ENCODE assay signal across 10 cellular contexts in genomic region chr19:17236414-17236716, GRCh38. TPM values are rescaled to one million over a fixed set of nuclear protein-coding genes. Genes with fewer than 3 reads are reported as not detected.
A peak's percentile ranks its signal among the peaks of the same experiment; 100 is the strongest.
DNase-seq lines count a peak whose midpoint lies in the region; ATAC-seq and TF ChIP-seq lines count a peak whose summit lies in the region.
"Had no signal": no experiment of that assay in that cellular context is flagged by ENCODE, and none has a peak within 500 bp of the region (broad histone marks: within the 10 kb centered on the region; RNA-seq: fewer than 3 reads in every experiment).

No MANE protein-coding gene starts in this region.

- H3K4me1 Mint-ChIP-seq in activated naive CD8-positive, alpha-beta T cell treated with anti-CD3 and anti-CD28 coated beads for 36 hours = peaks cover 5% of the 10 kb centered on the region
- peaks cover 12% of the 10 kb centered on the region for H3K4me1 Mint-ChIP-seq in activated naive CD8-positive, alpha-beta T cell treated with anti-CD3 and anti-CD28 coated beads, Interleukin-2, amount 50 U/mL, for 24 hours
- peaks cover 10% of the 10 kb centered on the region for H3K4me1 Mint-ChIP-seq in activated CD4-positive, alpha-beta memory T cell treated with anti-CD3 and anti-CD28 coated beads for 36 hours (ENCODE audit: low read depth)

- H3K27me3 Mint-ChIP-seq in activated naive CD8-positive, alpha-beta T cell treated with anti-CD3 and anti-CD28 coated beads for 36 hours = no peaks in the 10 kb centered on the region
- no peaks in the 10 kb centered on the region for H3K27me3 Mint-ChIP-seq in activated naive CD8-positive, alpha-beta T cell treated with anti-CD3 and anti-CD28 coated beads, Interleukin-2, amount 50 U/mL, for 24 hours
- no peaks in the 10 kb centered on the region for H3K27me3 Mint-ChIP-seq in activated CD4-positive, alpha-beta memory T cell treated with anti-CD3 and anti-CD28 coated beads for 36 hours
- H3K27me3 Mint-ChIP-seq: stimulated activated naive CD8-positive, alpha-beta T cell treated with anti-CD3 and anti-CD28 coated beads, Interleukin-15, Interleukin-2, amounts not matched to agents 100 ng/mL and 50 ng/mL, for 24 hours had no signal

- H3K36me3 ChIP-seq in lower lobe of right lung (peaks cover 55% of the 10 kb centered on the region), upper lobe of right lung (peaks cover 37% of the 10 kb centered on the region)
- H3K36me3 ChIP-seq: ovary had no signal

- H3K9me3 Mint-ChIP-seq in activated naive CD8-positive, alpha-beta T cell treated with anti-CD3 and anti-CD28 coated beads for 36 hours = no peaks in the 10 kb centered on the region
- H3K9me3 Mint-ChIP-seq in activated naive CD8-positive, alpha-beta T cell treated with anti-CD3 and anti-CD28 coated beads, Interleukin-2, amount 50 U/mL, for 24 hours = no peaks in the 10 kb centered on the region
- no peaks in the 10 kb centered on the region for H3K9me3 Mint-ChIP-seq in activated CD4-positive, alpha-beta memory T cell treated with anti-CD3 and anti-CD28 coated beads for 36 hours
- H3K9me3 Mint-ChIP-seq: stimulated activated naive CD8-positive, alpha-beta T cell treated with anti-CD3 and anti-CD28 coated beads, Interleukin-15, Interleukin-2, amounts not matched to agents 100 ng/mL and 50 ng/mL, for 24 hours had no signal

- intact Hi-C loops in activated CD4-positive, alpha-beta memory T cell treated with anti-CD3 and anti-CD28 coated beads for 36 hours (cut with micrococcal nuclease) = no loop called here
- intact Hi-C loops in lower lobe of right lung (cut with DNase I) = no loop called here
- intact Hi-C loops in upper lobe of right lung (cut with DNase I) = no loop called here

- ATAC-seq in activated naive CD8-positive, alpha-beta T cell treated with anti-CD3 and anti-CD28 coated beads, Interleukin-2, amount 50 U/mL, for 24 hours = no peak
- ATAC-seq in lower lobe of right lung = no peak
- no peak for ATAC-seq in upper lobe of right lung
- ATAC-seq in HG03135 (IDR thresholded peaks at IDR 0.05; ENCODE audit: unreplicated experiment) = no peak

- peak overlapping the region; percentile 62 for H3K27ac ChIP-seq in lower lobe of right lung
- H3K27ac ChIP-seq in upper lobe of right lung = peak overlapping the region; percentile 65

- H3K36me3 Mint-ChIP-seq in activated naive CD8-positive, alpha-beta T cell treated with anti-CD3 and anti-CD28 coated beads for 36 hours = peaks cover 5% of the 10 kb centered on the region
- peaks cover 2% of the 10 kb centered on the region for H3K36me3 Mint-ChIP-seq in activated naive CD8-positive, alpha-beta T cell treated with anti-CD3 and anti-CD28 coated beads, Interleukin-2, amount 50 U/mL, for 24 hours (ENCODE audit: low read depth)
- H3K36me3 Mint-ChIP-seq in activated CD4-positive, alpha-beta memory T cell treated with anti-CD3 and anti-CD28 coated beads for 36 hours = no peaks in the 10 kb centered on the region

- no peak for DNase-seq in activated naive CD8-positive, alpha-beta T cell treated with anti-CD3 and anti-CD28 coated beads for 36 hours
- DNase-seq in activated naive CD8-positive, alpha-beta T cell treated with anti-CD3 and anti-CD28 coated beads, Interleukin-2, amount 50 U/mL, for 24 hours = no peak
- DNase-seq in activated CD4-positive, alpha-beta memory T cell treated with anti-CD3 and anti-CD28 coated beads for 36 hours = peak; percentile 25
- DNase-seq in lower lobe of right lung (no peak), upper lobe of right lung (no peak), foreskin fibroblast (no peak)
- no peak for DNase-seq in activated CD4-positive, CD25-positive, alpha-beta regulatory T cell (lab: John Stamatoyannopoulos, UW)

- peak overlapping the region; percentile 56 for H3K4me3 Mint-ChIP-seq in activated naive CD8-positive, alpha-beta T cell treated with anti-CD3 and anti-CD28 coated beads for 36 hours
- no peak overlapping the region for H3K4me3 Mint-ChIP-seq in activated naive CD8-positive, alpha-beta T cell treated with anti-CD3 and anti-CD28 coated beads, Interleukin-2, amount 50 U/mL, for 24 hours
- H3K4me3 Mint-ChIP-seq in activated CD4-positive, alpha-beta memory T cell treated with anti-CD3 and anti-CD28 coated beads for 36 hours = peak overlapping the region; percentile 5

- H3K4me1 ChIP-seq in lower lobe of right lung (peaks cover 41% of the 10 kb centered on the region), upper lobe of right lung (peaks cover 19% of the 10 kb centered on the region)

- H3K27me3 ChIP-seq in lower lobe of right lung (ENCODE audit: low read depth) (no peaks in the 10 kb centered on the region), upper lobe of right lung (no peaks in the 10 kb centered on the region)
- H3K27me3 ChIP-seq: ovary had no signal

- H3K4me3 ChIP-seq in lower lobe of right lung (peak overlapping the region; percentile 68), upper lobe of right lung (no peak overlapping the region), foreskin fibroblast (ENCODE audit: low read depth in 1 of 2, low read length in 2 of 2) (no peak overlapping the region)

- no peak for TF ChIP-seq CTCF in lower lobe of right lung (IDR thresholded peaks at IDR 0.05)
- TF ChIP-seq CTCF in upper lobe of right lung (IDR thresholded peaks at IDR 0.05) = no peak
- TF ChIP-seq CTCF in foreskin fibroblast (IDR thresholded peaks at IDR 0.05; ENCODE audit: low read depth, low read length) = no peak

- POLR2A ChIA-PET in activated CD4-positive, alpha-beta memory T cell treated with anti-CD3 and anti-CD28 coated beads for 36 hours (lab: Charles Lee) = interaction anchor here (1.4 to 3.5 kb wide), 2 partner anchors 10 to 21 kb away, joined by 6 to 26 read pairs; partner anchors contain the start of genes OCEL1 and USE1

- H3K9me3 ChIP-seq in lower lobe of right lung (no peaks in the 10 kb centered on the region), upper lobe of right lung (no peaks in the 10 kb centered on the region)
- H3K9me3 ChIP-seq: ovary had no signal

- peak overlapping the region; percentile 25 for H3K27ac Mint-ChIP-seq in activated naive CD8-positive, alpha-beta T cell treated with anti-CD3 and anti-CD28 coated beads for 36 hours
- H3K27ac Mint-ChIP-seq in activated naive CD8-positive, alpha-beta T cell treated with anti-CD3 and anti-CD28 coated beads, Interleukin-2, amount 50 U/mL, for 24 hours = no peak overlapping the region
- no peak overlapping the region for H3K27ac Mint-ChIP-seq in activated CD4-positive, alpha-beta memory T cell treated with anti-CD3 and anti-CD28 coated beads for 36 hours
- H3K27ac Mint-ChIP-seq: stimulated activated naive CD8-positive, alpha-beta T cell treated with anti-CD3 and anti-CD28 coated beads, Interleukin-15, Interleukin-2, amounts not matched to agents 100 ng/mL and 50 ng/mL, for 24 hours had no signal

- CTCF ChIA-PET in activated CD4-positive, alpha-beta memory T cell treated with anti-CD3 and anti-CD28 coated beads for 36 hours (lab: Charles Lee) = interaction anchor here (0.8 to 1.6 kb wide), 4 partner anchors 19 to 24 kb away, joined by 5 to 6 read pairs (median 6); partner anchors contain the start of gene USE1

RNA-seq across cellular contexts. Expression of gene NR2F6, which starts 9.4 kb away (rescaled TPM):
- total RNA-seq in activated naive CD8-positive, alpha-beta T cell treated with anti-CD3 and anti-CD28 coated beads for 36 hours = 1 to 10 TPM; 6.9 to 7.1 TPM
- 10 to 100 TPM; 10.2 to 10.4 TPM for total RNA-seq in activated CD4-positive, alpha-beta memory T cell treated with anti-CD3 and anti-CD28 coated beads for 36 hours
- total RNA-seq in lower lobe of right lung (38.7 TPM), upper lobe of right lung (41.7 TPM)

RNA-seq across cellular contexts. Expression of gene OCEL1, which starts 10.3 kb away (rescaled TPM):
- total RNA-seq in activated naive CD8-positive, alpha-beta T cell treated with anti-CD3 and anti-CD28 coated beads for 36 hours = 10 to 100 TPM; 11.9 to 12.6 TPM
- total RNA-seq in activated CD4-positive, alpha-beta memory T cell treated with anti-CD3 and anti-CD28 coated beads for 36 hours = 10 to 100 TPM; 17.6 to 17.9 TPM
- 37.2 TPM for total RNA-seq in lower lobe of right lung
- total RNA-seq in upper lobe of right lung = 31.6 TPM

RNA-seq across cellular contexts. Expression of gene USE1, which starts 21.2 kb away (rescaled TPM):
- 10 to 100 TPM; 26.5 to 27.1 TPM for total RNA-seq in activated naive CD8-positive, alpha-beta T cell treated with anti-CD3 and anti-CD28 coated beads for 36 hours
- total RNA-seq in activated CD4-positive, alpha-beta memory T cell treated with anti-CD3 and anti-CD28 coated beads for 36 hours = 10 to 100 TPM; 24.6 to 28.5 TPM
- total RNA-seq in lower lobe of right lung (32.0 TPM), upper lobe of right lung (24.0 TPM)

RNA-seq across cellular contexts. Expression of gene USHBP1, which starts 28.2 kb away (rescaled TPM):
- total RNA-seq in activated naive CD8-positive, alpha-beta T cell treated with anti-CD3 and anti-CD28 coated beads for 36 hours = not detected
- under 1 TPM in 1 of 2 experiments, not detected in 1; 0.24 TPM for total RNA-seq in activated CD4-positive, alpha-beta memory T cell treated with anti-CD3 and anti-CD28 coated beads for 36 hours
- total RNA-seq in lower lobe of right lung = 8.2 TPM
- 14.0 TPM for total RNA-seq in upper lobe of right lung

RNA-seq across cellular contexts. Expression of gene BABAM1, which starts 30.9 kb away (rescaled TPM):
- total RNA-seq in activated naive CD8-positive, alpha-beta T cell treated with anti-CD3 and anti-CD28 coated beads for 36 hours = 100 to 1,000 TPM; 107 to 112 TPM
- total RNA-seq in activated CD4-positive, alpha-beta memory T cell treated with anti-CD3 and anti-CD28 coated beads for 36 hours = 100 to 1,000 TPM; 110 TPM
- total RNA-seq in lower lobe of right lung = 58.4 TPM
- total RNA-seq in upper lobe of right lung = 67.9 TPM
